In the genomic region with DNA sequence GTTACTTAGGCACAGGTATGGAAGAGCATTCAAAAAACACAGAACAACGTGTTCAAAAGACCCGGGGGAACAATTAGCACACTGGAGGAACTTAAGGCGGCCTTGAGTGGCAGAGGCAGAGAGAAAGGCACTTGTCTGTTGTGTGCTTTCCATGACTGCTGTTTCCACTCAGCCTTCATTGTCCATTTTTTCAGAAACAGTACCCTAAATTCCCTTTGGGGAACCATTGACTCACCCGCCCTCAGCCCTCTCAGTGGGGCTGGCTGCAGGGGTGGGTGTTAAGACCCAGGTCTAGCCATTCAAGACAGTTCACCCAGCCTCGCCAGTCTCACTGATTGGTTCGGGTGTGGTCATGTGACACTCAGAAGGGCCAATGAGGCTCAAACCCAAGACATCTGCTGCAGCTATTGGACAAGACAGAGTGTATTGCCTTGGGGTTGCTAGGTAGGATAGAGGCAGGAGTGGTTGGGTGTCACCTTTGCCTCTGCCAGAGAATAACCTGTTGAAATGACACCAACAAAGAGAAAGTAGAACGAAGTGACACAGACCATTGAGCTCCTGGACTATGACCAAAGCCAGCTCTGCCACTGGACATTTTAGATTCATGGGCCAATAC, we compare ENCODE assay signal across 2 cellular contexts.
TF ChIP-seq lines count a peak whose summit lies in the region.

No MANE protein-coding gene starts in this region.

TF ChIP-seq in GM23338, 12 proteins besides CTCF, POLR2A, EP300 and RAD21 (continued from another document):
- 0 out of 2 replicates have a peak, but pooled peaks have one; percentile 42 for TF ChIP-seq CREB1 (CRISPR knock-in tag; IDR thresholded peaks at IDR 0.05; ENCODE audit: low read depth)
- TF ChIP-seq, protein P1, sequence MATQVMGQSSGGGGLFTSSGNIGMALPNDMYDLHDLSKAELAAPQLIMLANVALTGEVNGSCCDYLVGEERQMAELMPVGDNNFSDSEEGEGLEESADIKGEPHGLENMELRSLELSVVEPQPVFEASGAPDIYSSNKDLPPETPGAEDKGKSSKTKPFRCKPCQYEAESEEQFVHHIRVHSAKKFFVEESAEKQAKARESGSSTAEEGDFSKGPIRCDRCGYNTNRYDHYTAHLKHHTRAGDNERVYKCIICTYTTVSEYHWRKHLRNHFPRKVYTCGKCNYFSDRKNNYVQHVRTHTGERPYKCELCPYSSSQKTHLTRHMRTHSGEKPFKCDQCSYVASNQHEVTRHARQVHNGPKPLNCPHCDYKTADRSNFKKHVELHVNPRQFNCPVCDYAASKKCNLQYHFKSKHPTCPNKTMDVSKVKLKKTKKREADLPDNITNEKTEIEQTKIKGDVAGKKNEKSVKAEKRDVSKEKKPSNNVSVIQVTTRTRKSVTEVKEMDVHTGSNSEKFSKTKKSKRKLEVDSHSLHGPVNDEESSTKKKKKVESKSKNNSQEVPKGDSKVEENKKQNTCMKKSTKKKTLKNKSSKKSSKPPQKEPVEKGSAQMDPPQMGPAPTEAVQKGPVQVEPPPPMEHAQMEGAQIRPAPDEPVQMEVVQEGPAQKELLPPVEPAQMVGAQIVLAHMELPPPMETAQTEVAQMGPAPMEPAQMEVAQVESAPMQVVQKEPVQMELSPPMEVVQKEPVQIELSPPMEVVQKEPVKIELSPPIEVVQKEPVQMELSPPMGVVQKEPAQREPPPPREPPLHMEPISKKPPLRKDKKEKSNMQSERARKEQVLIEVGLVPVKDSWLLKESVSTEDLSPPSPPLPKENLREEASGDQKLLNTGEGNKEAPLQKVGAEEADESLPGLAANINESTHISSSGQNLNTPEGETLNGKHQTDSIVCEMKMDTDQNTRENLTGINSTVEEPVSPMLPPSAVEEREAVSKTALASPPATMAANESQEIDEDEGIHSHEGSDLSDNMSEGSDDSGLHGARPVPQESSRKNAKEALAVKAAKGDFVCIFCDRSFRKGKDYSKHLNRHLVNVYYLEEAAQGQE (IDR thresholded peaks at IDR 0.05; ENCODE audit: unreplicated experiment) = no peak
- TF ChIP-seq, protein P2, sequence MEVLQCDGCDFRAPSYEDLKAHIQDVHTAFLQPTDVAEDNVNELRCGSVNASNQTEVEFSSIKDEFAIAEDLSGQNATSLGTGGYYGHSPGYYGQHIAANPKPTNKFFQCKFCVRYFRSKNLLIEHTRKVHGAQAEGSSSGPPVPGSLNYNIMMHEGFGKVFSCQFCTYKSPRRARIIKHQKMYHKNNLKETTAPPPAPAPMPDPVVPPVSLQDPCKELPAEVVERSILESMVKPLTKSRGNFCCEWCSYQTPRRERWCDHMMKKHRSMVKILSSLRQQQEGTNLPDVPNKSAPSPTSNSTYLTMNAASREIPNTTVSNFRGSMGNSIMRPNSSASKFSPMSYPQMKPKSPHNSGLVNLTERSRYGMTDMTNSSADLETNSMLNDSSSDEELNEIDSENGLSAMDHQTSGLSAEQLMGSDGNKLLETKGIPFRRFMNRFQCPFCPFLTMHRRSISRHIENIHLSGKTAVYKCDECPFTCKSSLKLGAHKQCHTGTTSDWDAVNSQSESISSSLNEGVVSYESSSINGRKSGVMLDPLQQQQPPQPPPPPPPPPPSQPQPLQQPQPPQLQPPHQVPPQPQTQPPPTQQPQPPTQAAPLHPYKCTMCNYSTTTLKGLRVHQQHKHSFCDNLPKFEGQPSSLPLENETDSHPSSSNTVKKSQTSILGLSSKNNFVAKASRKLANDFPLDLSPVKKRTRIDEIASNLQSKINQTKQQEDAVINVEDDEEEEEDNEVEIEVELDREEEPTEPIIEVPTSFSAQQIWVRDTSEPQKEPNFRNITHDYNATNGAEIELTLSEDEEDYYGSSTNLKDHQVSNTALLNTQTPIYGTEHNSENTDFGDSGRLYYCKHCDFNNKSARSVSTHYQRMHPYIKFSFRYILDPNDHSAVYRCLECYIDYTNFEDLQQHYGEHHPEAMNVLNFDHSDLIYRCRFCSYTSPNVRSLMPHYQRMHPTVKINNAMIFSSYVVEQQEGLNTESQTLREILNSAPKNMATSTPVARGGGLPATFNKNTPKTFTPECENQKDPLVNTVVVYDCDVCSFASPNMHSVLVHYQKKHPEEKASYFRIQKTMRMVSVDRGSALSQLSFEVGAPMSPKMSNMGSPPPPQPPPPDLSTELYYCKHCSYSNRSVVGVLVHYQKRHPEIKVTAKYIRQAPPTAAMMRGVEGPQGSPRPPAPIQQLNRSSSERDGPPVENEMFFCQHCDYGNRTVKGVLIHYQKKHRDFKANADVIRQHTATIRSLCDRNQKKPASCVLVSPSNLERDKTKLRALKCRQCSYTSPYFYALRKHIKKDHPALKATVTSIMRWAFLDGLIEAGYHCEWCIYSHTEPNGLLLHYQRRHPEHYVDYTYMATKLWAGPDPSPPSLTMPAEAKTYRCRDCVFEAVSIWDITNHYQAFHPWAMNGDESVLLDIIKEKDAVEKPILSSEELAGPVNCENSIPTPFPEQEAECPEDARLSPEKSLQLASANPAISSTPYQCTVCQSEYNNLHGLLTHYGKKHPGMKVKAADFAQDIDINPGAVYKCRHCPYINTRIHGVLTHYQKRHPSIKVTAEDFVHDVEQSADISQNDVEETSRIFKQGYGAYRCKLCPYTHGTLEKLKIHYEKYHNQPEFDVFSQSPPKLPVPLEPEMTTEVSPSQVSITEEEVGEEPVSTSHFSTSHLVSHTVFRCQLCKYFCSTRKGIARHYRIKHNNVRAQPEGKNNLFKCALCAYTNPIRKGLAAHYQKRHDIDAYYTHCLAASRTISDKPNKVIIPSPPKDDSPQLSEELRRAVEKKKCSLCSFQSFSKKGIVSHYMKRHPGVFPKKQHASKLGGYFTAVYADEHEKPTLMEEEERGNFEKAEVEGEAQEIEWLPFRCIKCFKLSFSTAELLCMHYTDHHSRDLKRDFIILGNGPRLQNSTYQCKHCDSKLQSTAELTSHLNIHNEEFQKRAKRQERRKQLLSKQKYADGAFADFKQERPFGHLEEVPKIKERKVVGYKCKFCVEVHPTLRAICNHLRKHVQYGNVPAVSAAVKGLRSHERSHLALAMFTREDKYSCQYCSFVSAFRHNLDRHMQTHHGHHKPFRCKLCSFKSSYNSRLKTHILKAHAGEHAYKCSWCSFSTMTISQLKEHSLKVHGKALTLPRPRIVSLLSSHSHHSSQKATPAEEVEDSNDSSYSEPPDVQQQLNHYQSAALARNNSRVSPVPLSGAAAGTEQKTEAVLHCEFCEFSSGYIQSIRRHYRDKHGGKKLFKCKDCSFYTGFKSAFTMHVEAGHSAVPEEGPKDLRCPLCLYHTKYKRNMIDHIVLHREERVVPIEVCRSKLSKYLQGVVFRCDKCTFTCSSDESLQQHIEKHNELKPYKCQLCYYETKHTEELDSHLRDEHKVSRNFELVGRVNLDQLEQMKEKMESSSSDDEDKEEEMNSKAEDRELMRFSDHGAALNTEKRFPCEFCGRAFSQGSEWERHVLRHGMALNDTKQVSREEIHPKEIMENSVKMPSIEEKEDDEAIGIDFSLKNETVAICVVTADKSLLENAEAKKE (CRISPR knock-in tag; IDR thresholded peaks at IDR 0.05) = no peak
- TF ChIP-seq ZNF331 (CRISPR knock-in tag; IDR thresholded peaks at IDR 0.05; ENCODE audit: low read depth) = no peak
- no peak for TF ChIP-seq POLR2AphosphoS5 (IDR thresholded peaks at IDR 0.05; ENCODE audit: low read depth)

TF ChIP-seq in IMR-90, 13 proteins besides CTCF, POLR2A, EP300 and RAD21 (continued from another document):
- TF ChIP-seq, protein P3, sequence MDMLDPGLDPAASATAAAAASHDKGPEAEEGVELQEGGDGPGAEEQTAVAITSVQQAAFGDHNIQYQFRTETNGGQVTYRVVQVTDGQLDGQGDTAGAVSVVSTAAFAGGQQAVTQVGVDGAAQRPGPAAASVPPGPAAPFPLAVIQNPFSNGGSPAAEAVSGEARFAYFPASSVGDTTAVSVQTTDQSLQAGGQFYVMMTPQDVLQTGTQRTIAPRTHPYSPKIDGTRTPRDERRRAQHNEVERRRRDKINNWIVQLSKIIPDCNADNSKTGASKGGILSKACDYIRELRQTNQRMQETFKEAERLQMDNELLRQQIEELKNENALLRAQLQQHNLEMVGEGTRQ (IDR thresholded peaks at IDR 0.05; ENCODE audit: low read depth, low read length) = peak; percentile 45; the same call in 1 of the 2 replicates
- TF ChIP-seq MAFK (IDR thresholded peaks at IDR 0.05; ENCODE audit: low read depth, low read length) (no peak), NFE2L2 (IDR thresholded peaks at IDR 0.05; ENCODE audit: low read depth, low read length) (no peak), RCOR1 (IDR thresholded peaks at IDR 0.05; ENCODE audit: insufficient replicate concordance, low read length) (no peak), MXI1 (IDR thresholded peaks at IDR 0.05; ENCODE audit: borderline replicate concordance, low read depth, low read length) (no peak), SMC3 (IDR thresholded peaks at IDR 0.05; ENCODE audit: low read depth, low read length) (no peak), RFX5 (IDR thresholded peaks at IDR 0.05; ENCODE audit: low read depth, low read length) (peak; percentile 89)
